In the genomic region with DNA sequence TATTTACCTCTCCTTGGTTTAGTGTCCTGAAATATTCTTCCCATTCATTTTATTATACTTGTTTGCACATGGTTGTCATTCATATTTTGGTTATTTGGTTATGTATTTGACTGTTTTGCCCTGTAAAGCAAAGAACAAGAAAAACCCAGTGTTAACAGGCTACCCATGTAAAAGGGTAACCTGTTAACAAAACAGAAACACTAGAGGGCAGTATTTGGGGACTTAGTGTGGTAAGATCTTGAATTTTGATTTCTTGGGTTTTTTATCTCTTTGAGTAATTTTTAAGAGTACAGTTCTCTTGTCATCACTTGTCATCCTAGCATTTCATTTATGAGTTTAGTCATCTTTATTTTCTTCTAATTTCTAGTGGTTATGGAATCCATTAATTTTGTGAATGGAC, we compare ENCODE assay signal across 8 cellular contexts. TPM values are rescaled to one million over a fixed set of nuclear protein-coding genes. Genes with fewer than 3 reads are reported as not detected.
DNase-seq lines count a peak whose midpoint lies in the region; ATAC-seq and TF ChIP-seq lines count a peak whose summit lies in the region.

No MANE protein-coding gene starts in this region.

- peak; percentile 51 for DNase-seq in DMS 273 (lab: John Stamatoyannopoulos, UW; ENCODE audit: unreplicated experiment)
- no peak for DNase-seq in DMS 273 treated with DMSO at 0.1 percent for 48 hours (lab: John Stamatoyannopoulos, UW)
- no peak for DNase-seq in nephron progenitor cell
- no peak for DNase-seq in suprapubic skin (ENCODE audit: low spot score in 2 of 2)

- H3K4me1 Mint-ChIP-seq in brain (no peaks in the 10 kb centered on the region), nephron progenitor cell (no peaks in the 10 kb centered on the region)

- TF ChIP-seq EP300 in suprapubic skin (IDR thresholded peaks at IDR 0.05), result no peak

- no peak overlapping the region for H3K9ac ChIP-seq in KMS-11

- no peaks in the 10 kb centered on the region for H3K9me3 ChIP-seq in suprapubic skin

- no peak for TF ChIP-seq POLR2A in suprapubic skin (IDR thresholded peaks at IDR 0.05)

- H3K36me3 ChIP-seq in KMS-11 (ENCODE audit: insufficient read depth) (no peaks in the 10 kb centered on the region), suprapubic skin (peaks cover 44% of the 10 kb centered on the region)

- H3K4me3 ChIP-seq in KMS-11 (IDR thresholded peaks at IDR 0.05; ENCODE audit: insufficient read depth, low read depth, low read length), result no peak overlapping the region
- H3K4me3 ChIP-seq in suprapubic skin, result no peak overlapping the region

- H3K4me1 ChIP-seq in KMS-11 (ENCODE audit: low read depth, poor library complexity, severe bottlenecking) (no peaks in the 10 kb centered on the region), suprapubic skin (no peaks in the 10 kb centered on the region)

- H3K27ac ChIP-seq in KMS-11 (no peak overlapping the region), suprapubic skin (no peak overlapping the region)

- TF ChIP-seq CTCF in KMS-11 (conservative IDR thresholded peaks at IDR 0.05; ENCODE audit: low read depth, low read length), result peak; percentile 73
- TF ChIP-seq CTCF in brain (conservative IDR thresholded peaks at IDR 0.05), result peak; percentile 40 to 61
- peak; percentile 64 for TF ChIP-seq CTCF in nephron progenitor cell (IDR thresholded peaks at IDR 0.05)
- TF ChIP-seq CTCF in suprapubic skin (IDR thresholded peaks at IDR 0.05), result no peak

- H3K36me3 Mint-ChIP-seq in brain, result peaks cover 61% of the 10 kb centered on the region
- peaks cover 26% of the 10 kb centered on the region for H3K36me3 Mint-ChIP-seq in nephron progenitor cell (ENCODE audit: low read depth)

- H3K4me2 ChIP-seq in KMS-11, result no peak overlapping the region

- no peaks in the 10 kb centered on the region for H3K27me3 Mint-ChIP-seq in brain
- H3K27me3 Mint-ChIP-seq in nephron progenitor cell (ENCODE audit: low read depth, poor library complexity), result peaks cover 3% of the 10 kb centered on the region

- no peaks in the 10 kb centered on the region for H3K9me3 Mint-ChIP-seq in brain
- H3K9me3 Mint-ChIP-seq in nephron progenitor cell, result no peaks in the 10 kb centered on the region

- H4K20me1 ChIP-seq in KMS-11 (ENCODE audit: insufficient read depth), result no peaks in the 10 kb centered on the region

- H3K4me3 Mint-ChIP-seq in brain, result no peak overlapping the region
- no peak overlapping the region for H3K4me3 Mint-ChIP-seq in nephron progenitor cell

- H3K27me3 ChIP-seq in KMS-11 (ENCODE audit: insufficient read depth, low read depth) (no peaks in the 10 kb centered on the region), suprapubic skin (no peaks in the 10 kb centered on the region)

- no peak overlapping the region for H2AFZ ChIP-seq in KMS-11 (ENCODE audit: low read depth)

- no peak overlapping the region for H3K27ac Mint-ChIP-seq in brain
- no peak overlapping the region for H3K27ac Mint-ChIP-seq in nephron progenitor cell

- ATAC-seq in HG02884 (IDR thresholded peaks at IDR 0.05; ENCODE audit: unreplicated experiment) (no peak), GM19395 (IDR thresholded peaks at IDR 0.05; ENCODE audit: unreplicated experiment) (no peak)

- H3K79me2 ChIP-seq in KMS-11 (ENCODE audit: insufficient read depth, low read depth), result no peaks in the 10 kb centered on the region

RNA-seq across cellular contexts. Expression of a gene that starts 51.3 kb away (rescaled TPM):
- polyA plus RNA-seq in brain (ENCODE audit: insufficient read depth, low read depth, low replicate concordance), result 23.2 TPM
- total RNA-seq in suprapubic skin, result 10 to 100 TPM; 13.5 to 32.3 (median 20.6) TPM

RNA-seq across cellular contexts. Expression of a gene that starts 51.3 kb away (rescaled TPM):
- 38.6 TPM for polyA plus RNA-seq in brain (ENCODE audit: insufficient read depth, low read depth, low replicate concordance)
- 10 to 100 TPM in 3 of 4 donors, 1 to 10 TPM in 1; 9.3 to 14.4 (median 11.5) TPM for total RNA-seq in suprapubic skin

Comparison
In these comparisons a context has a peak if more than half of its experiments do, and no peak if none do; other contexts are left out.
1. CTCF ChIP-seq: peak in KMS-11 (single experiment), brain (2 of 2) and nephron progenitor cell (single experiment); none in suprapubic skin (0 of 2).